Comparison of ENCODE assay signal across 19 cellular contexts in the genomic region with DNA sequence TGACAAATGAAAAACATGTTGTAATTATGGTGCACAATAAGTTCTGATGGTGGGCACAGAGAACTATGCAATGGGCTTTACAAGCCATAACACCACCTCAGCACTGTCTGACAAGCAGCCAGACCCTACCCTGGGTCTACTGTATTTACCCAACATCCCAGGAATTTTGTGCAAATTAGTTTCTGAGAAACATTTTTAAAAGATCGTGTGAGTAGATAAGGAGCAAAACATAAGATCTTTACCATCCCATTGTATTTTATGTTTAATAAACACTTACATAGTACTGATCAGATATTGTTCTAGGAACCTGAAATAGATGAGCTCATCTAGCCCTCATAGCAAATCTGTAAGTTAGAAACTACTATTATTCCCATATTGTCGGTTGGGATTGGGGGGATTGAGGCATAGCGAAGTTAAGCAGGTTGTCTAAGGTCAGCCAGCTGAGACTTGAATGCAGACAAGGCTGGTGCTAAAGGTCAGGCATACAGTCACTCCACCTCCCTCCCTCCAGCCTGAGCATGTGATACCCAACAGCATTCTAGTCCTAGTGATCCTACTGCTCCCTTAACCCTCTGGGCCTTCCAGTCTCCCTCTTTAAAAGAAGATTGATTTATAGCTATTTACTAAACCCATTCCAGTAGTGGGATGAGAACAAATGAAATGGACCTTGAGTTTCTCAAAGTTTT.
A peak's percentile ranks its signal among the peaks of the same experiment; 100 is the strongest.
DNase-seq lines count a peak whose midpoint lies in the region; ATAC-seq and TF ChIP-seq lines count a peak whose summit lies in the region.
"Had no signal": no experiment of that assay in that cellular context is flagged by ENCODE, and none has a peak within 500 bp of the region (broad histone marks: within the 10 kb centered on the region; RNA-seq: fewer than 3 reads in every experiment).

No MANE protein-coding gene starts in this region.

- H3K9ac ChIP-seq in subcutaneous abdominal adipose tissue (ENCODE audit: low read length in 5 of 5): no peak overlapping the region

- DNase-seq in HT-29 (ENCODE audit: low spot score) (peak; percentile 4), WERI-Rb-1 (peak; percentile 48), left colon (no peak), NCI-H526 treated with DMSO at 0.1 percent for 48 hours (lab: John Stamatoyannopoulos, UW) (no peak), NCI-H1694 treated with DMSO at 0.1 percent for 48 hours (lab: John Stamatoyannopoulos, UW) (no peak)
- DNase-seq: COR-L47, DMS79 treated with DMSO at 0.1 percent for 48 hours, GF-D8, GOT3, MM.1S, NCI-H1105, NCI-H187, NCI-H2171, NCI-H774, Peyer's patch, SHP77 had no signal

- TF ChIP-seq CTCF in WERI-Rb-1 (IDR thresholded peaks at IDR 0.05; ENCODE audit: low read depth, low read length): no peak

- H3K36me3 ChIP-seq in WERI-Rb-1: no peaks in the 10 kb centered on the region
- no peaks in the 10 kb centered on the region for H3K36me3 ChIP-seq in subcutaneous abdominal adipose tissue (ENCODE audit: control insufficient read depth in 5 of 5, insufficient read depth in 5 of 5, low read length in 5 of 5)
- H3K36me3 ChIP-seq: Peyer's patch had no signal

- H3K27me3 ChIP-seq in WERI-Rb-1 (ENCODE audit: insufficient read depth, low read depth, severe bottlenecking): no peaks in the 10 kb centered on the region
- H3K27me3 ChIP-seq in subcutaneous abdominal adipose tissue (ENCODE audit: control insufficient read depth in 5 of 5, insufficient read depth in 4 of 5, low read length in 5 of 5): no peaks in the 10 kb centered on the region
- H3K27me3 ChIP-seq: Peyer's patch had no signal

- H3K27ac ChIP-seq in WERI-Rb-1 (no peak overlapping the region), subcutaneous abdominal adipose tissue (ENCODE audit: low read depth, low read length) (peak overlapping the region; percentile 58)
- H3K27ac ChIP-seq: HL-60, Peyer's patch had no signal

- ATAC-seq in left colon (peak; percentile 65), GM18858 (IDR thresholded peaks at IDR 0.05; ENCODE audit: unreplicated experiment) (no peak)

- H3K4me3 ChIP-seq in WERI-Rb-1 (ENCODE audit: low read depth, low read length) (no peak overlapping the region), subcutaneous abdominal adipose tissue (ENCODE audit: low read depth in 1 of 5, low read length in 5 of 5) (no peak overlapping the region)
- H3K4me3 ChIP-seq: Peyer's patch had no signal

- peaks cover 8 to 30% (median 21%) of the 10 kb centered on the region in 5 donors for H3K4me1 ChIP-seq in subcutaneous abdominal adipose tissue (ENCODE audit: control insufficient read depth in 5 of 5, insufficient read depth in 5 of 5, low read length in 5 of 5)
- H3K4me1 ChIP-seq: Peyer's patch had no signal

- H3K9me3 ChIP-seq in WERI-Rb-1 (ENCODE audit: severe bottlenecking) (no peaks in the 10 kb centered on the region), subcutaneous abdominal adipose tissue (ENCODE audit: control insufficient read depth in 5 of 5, low read length in 5 of 5) (peaks cover 0 to 10% (median 9%) of the 10 kb centered on the region in 5 donors)

- intact Hi-C loops in left colon (cut with DNase I, micrococcal nuclease): no loop called here

Comparison
In these comparisons a context has a peak if more than half of its experiments do, and no peak if none do; other contexts are left out.
1. DNase-seq: peak in HT-29 (single experiment) and WERI-Rb-1 (single experiment); none in left colon (0 of 2), NCI-H526 treated with DMSO at 0.1 percent for 48 hours (single experiment) and NCI-H1694 treated with DMSO at 0.1 percent for 48 hours (single experiment).